Comparison of ENCODE assay signal across 12 cellular contexts in the genomic region with DNA sequence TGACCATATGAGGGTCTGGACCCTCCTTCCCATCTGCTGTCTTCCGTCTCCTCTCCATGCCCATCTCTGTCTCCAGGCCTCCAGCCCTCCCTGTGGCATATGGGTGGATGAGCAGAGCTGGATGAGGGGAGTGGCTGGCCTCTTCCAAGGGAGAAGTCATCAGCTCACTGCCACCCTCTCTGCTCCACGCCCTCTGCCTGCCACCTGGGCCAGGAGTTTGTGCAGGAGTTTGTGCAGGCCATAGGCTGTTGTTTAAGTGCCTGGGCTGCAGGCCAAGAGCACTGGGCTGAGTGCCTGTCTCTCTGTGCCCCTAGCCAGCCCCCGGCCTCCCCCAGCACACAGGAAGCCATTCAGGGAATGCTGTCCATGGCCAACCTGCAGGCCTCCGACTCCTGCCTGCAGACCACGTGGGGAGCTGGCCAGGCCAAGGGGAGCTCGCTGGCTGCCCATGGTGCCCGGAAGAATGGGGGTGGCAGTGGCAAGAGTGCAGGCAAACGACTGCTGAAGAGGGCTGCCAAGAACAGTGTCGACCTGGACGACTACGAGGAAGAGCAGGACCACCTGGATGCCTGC.
DNase-seq lines count a peak whose midpoint lies in the region; ATAC-seq and TF ChIP-seq lines count a peak whose summit lies in the region.
"Had no signal": no experiment of that assay in that cellular context is flagged by ENCODE, and none has a peak within 500 bp of the region (broad histone marks: within the 10 kb centered on the region; RNA-seq: fewer than 3 reads in every experiment).

No MANE protein-coding gene starts in this region.

- H3K4me3 ChIP-seq in right cardiac atrium (ENCODE audit: low read length), result no peak overlapping the region
- H3K4me3 ChIP-seq: SK-N-MC, vagina had no signal

- no peak overlapping the region for H3K27ac Mint-ChIP-seq in activated naive CD4-positive, alpha-beta T cell treated with anti-CD3 and anti-CD28 coated beads, Interleukin-2, amount 10 ng/mL, durations not matched to agents 7 days and 5 days
- no peak overlapping the region for H3K27ac Mint-ChIP-seq in type B pancreatic cell
- H3K27ac Mint-ChIP-seq: activated naive CD4-positive, alpha-beta T cell treated with anti-CD3 and anti-CD28 coated beads, Interleukin-2, amount 50 U/mL, for 24 hours; CD4-positive, CD25-positive, alpha-beta regulatory T cell had no signal

- intact Hi-C loops in right cardiac atrium (cut with DNase I), result no loop called here

- peaks cover 7% of the 10 kb centered on the region for H3K9me3 Mint-ChIP-seq in activated naive CD4-positive, alpha-beta T cell treated with anti-CD3 and anti-CD28 coated beads, Interleukin-2, amount 10 ng/mL, durations not matched to agents 7 days and 5 days
- H3K9me3 Mint-ChIP-seq in type B pancreatic cell, result no peaks in the 10 kb centered on the region
- H3K9me3 Mint-ChIP-seq: activated naive CD4-positive, alpha-beta T cell treated with anti-CD3 and anti-CD28 coated beads, Interleukin-2, amount 50 U/mL, for 24 hours had no signal

- H3K27me3 ChIP-seq in right cardiac atrium (ENCODE audit: control insufficient read depth, insufficient read depth), result no peaks in the 10 kb centered on the region
- H3K27me3 ChIP-seq: vagina had no signal

- peaks cover 11% of the 10 kb centered on the region for H3K36me3 Mint-ChIP-seq in activated naive CD4-positive, alpha-beta T cell treated with anti-CD3 and anti-CD28 coated beads, Interleukin-2, amount 10 ng/mL, durations not matched to agents 7 days and 5 days
- no peaks in the 10 kb centered on the region for H3K36me3 Mint-ChIP-seq in type B pancreatic cell

- TF ChIP-seq CTCF in type B pancreatic cell (conservative IDR thresholded peaks at IDR 0.05), result no peak

- no peaks in the 10 kb centered on the region for H3K27me3 Mint-ChIP-seq in activated naive CD4-positive, alpha-beta T cell treated with anti-CD3 and anti-CD28 coated beads, Interleukin-2, amount 10 ng/mL, durations not matched to agents 7 days and 5 days
- no peaks in the 10 kb centered on the region for H3K27me3 Mint-ChIP-seq in type B pancreatic cell
- H3K27me3 Mint-ChIP-seq: activated naive CD4-positive, alpha-beta T cell treated with anti-CD3 and anti-CD28 coated beads, Interleukin-2, amount 50 U/mL, for 24 hours; CD4-positive, CD25-positive, alpha-beta regulatory T cell had no signal

- CTCF ChIA-PET in activated naive CD4-positive, alpha-beta T cell treated with anti-CD3 and anti-CD28 coated beads, Interleukin-2, amount 10 ng/mL, durations not matched to agents 7 days and 5 days (lab: Charles Lee), result no interaction called here

- H3K4me3 Mint-ChIP-seq in activated naive CD4-positive, alpha-beta T cell treated with anti-CD3 and anti-CD28 coated beads, Interleukin-2, amount 10 ng/mL, durations not matched to agents 7 days and 5 days, result no peak overlapping the region
- no peak overlapping the region for H3K4me3 Mint-ChIP-seq in type B pancreatic cell
- H3K4me3 Mint-ChIP-seq: activated naive CD4-positive, alpha-beta T cell treated with anti-CD3 and anti-CD28 coated beads, Interleukin-2, amount 50 U/mL, for 24 hours; CD4-positive, CD25-positive, alpha-beta regulatory T cell had no signal

- no peaks in the 10 kb centered on the region for H3K4me1 Mint-ChIP-seq in activated naive CD4-positive, alpha-beta T cell treated with anti-CD3 and anti-CD28 coated beads, Interleukin-2, amount 10 ng/mL, durations not matched to agents 7 days and 5 days
- no peaks in the 10 kb centered on the region for H3K4me1 Mint-ChIP-seq in type B pancreatic cell (ENCODE audit: unreplicated experiment)
- H3K4me1 Mint-ChIP-seq: activated naive CD4-positive, alpha-beta T cell treated with anti-CD3 and anti-CD28 coated beads, Interleukin-2, amount 50 U/mL, for 24 hours had no signal

- no peaks in the 10 kb centered on the region for H3K4me1 ChIP-seq in right cardiac atrium (ENCODE audit: control insufficient read depth, insufficient read depth, low read length)
- H3K4me1 ChIP-seq: vagina had no signal

- ATAC-seq in right cardiac atrium (peak in 1 of 2 donors; percentile 13), HG03139 (IDR thresholded peaks at IDR 0.05; ENCODE audit: unreplicated experiment) (no peak), GM19395 (IDR thresholded peaks at IDR 0.05; ENCODE audit: unreplicated experiment) (no peak)

- in situ Hi-C loops in SK-MEL-5 (cut with HindIII; ENCODE audit: low pct_unique_long_range_greater_than_20kb, low sequenced_read_pairs), result no loop called here

- no peak overlapping the region for H3K27ac ChIP-seq in right cardiac atrium (ENCODE audit: low read length)
- H3K27ac ChIP-seq: SK-N-MC, vagina had no signal

- 63% methylated on average over 11 of the region's 11 CpGs for WGBS in right cardiac atrium

- DNase-seq in activated naive CD4-positive, alpha-beta T cell treated with anti-CD3 and anti-CD28 coated beads, Interleukin-2, amount 50 U/mL, for 16 hours, result peak; percentile 5
- no peak for DNase-seq in activated naive CD4-positive, alpha-beta T cell treated with anti-CD3 and anti-CD28 coated beads, Interleukin-2, amount 10 ng/mL, durations not matched to agents 7 days and 5 days
- DNase-seq in SK-MEL-5 (ENCODE audit: low read depth, low spot score) (peak; percentile 27), right cardiac atrium (peak; percentile 11 to 77 (median 59)), type B pancreatic cell (ENCODE audit: extremely low spot score, unreplicated experiment) (peak; percentile 66), SKM-1 treated with dmso at 0.1 percent for 144 hours (lab: John Stamatoyannopoulos, UW; ENCODE audit: unreplicated experiment) (no peak)
- DNase-seq: CD4-positive, CD25-positive, alpha-beta regulatory T cell had no signal

- H3K9me3 ChIP-seq in right cardiac atrium (ENCODE audit: control insufficient read depth, low read length), result no peaks in the 10 kb centered on the region
- H3K9me3 ChIP-seq: vagina had no signal

Comparison
In these comparisons a context has a peak if more than half of its experiments do, and no peak if none do; other contexts are left out.
1. DNase-seq: peak in activated naive CD4-positive, alpha-beta T cell treated with anti-CD3 and anti-CD28 coated beads, Interleukin-2, amount 50 U/mL, for 16 hours (single experiment), SK-MEL-5 (single experiment), right cardiac atrium (3 of 3) and type B pancreatic cell (single experiment); none in activated naive CD4-positive, alpha-beta T cell treated with anti-CD3 and anti-CD28 coated beads, Interleukin-2, amount 10 ng/mL, durations not matched to agents 7 days and 5 days (single experiment) and SKM-1 treated with dmso at 0.1 percent for 144 hours (single experiment).